ENCODE assay signal across 26 cellular contexts in the genomic region with DNA sequence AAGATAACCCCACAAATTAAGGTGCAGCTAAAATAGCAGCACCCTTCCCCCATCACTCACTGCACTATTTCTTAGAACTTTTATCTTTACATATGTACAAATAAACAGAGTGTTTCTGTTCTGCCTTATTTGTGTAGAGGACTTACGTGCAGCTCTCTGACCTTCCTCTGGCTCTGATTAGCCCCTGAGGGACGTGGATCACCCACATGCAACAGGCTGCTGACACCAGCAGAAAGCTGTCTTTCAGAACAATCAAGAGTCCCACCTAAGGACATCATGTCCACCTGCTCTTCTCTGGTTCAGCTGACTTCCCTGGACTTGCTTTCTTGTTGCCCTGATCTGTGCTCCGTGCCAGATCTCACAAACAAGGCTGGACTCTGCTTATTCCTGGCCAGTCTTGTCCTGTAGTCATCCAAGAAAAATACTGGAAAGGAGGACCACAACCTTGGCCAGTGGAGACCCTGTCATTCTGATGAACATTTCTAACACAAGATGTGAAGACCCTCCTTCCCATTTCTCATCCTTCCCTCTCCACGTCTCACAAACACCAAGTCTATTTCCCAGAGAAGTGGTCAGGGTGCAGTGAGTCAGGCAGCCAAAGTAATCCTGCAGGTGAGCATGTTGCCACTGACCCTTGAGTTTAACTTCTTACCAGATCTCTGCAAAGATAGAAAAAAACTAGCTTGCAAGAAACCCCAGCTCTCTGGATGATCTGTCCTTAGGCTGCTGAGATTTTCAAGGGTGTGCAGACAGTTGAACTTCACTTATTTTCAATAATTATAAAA.
DNase-seq lines count a peak whose midpoint lies in the region; ATAC-seq, FAIRE-seq and TF ChIP-seq lines count a peak whose summit lies in the region.
"Had no signal": no experiment of that assay in that cellular context is flagged by ENCODE, and none has a peak within 500 bp of the region (broad histone marks: within the 10 kb centered on the region; RNA-seq: fewer than 3 reads in every experiment).

No MANE protein-coding gene starts in this region.

- peak overlapping the region; percentile 94 to 99 for H3K27ac Mint-ChIP-seq in T-cell
- H3K27ac Mint-ChIP-seq: activated naive CD8-positive, alpha-beta T cell treated with anti-CD3 and anti-CD28 coated beads, Interleukin-2, amount 10 ng/mL, durations not matched to agents 7 days and 5 days; dendritic cell treated with granulocyte-macrophage colony-stimulating factor and Interleukin-4, amounts not matched to agents 40 ng/mL and 50 ng/mL, for 4 days had no signal

- WGBS in HepG2 (ENCODE audit: low lambda C conversion rate) = 20% methylated on average over 4 of the region's 4 CpGs

- H3K27ac ChIP-seq in BLaER1 = no peak overlapping the region
- peak overlapping the region; percentile 88 for H3K27ac ChIP-seq in C4-2B
- H3K27ac ChIP-seq in HepG2 (ENCODE audit: extremely low read length, insufficient read depth, low read length) = no peak overlapping the region
- no peak overlapping the region for H3K27ac ChIP-seq in SJCRH30
- H3K27ac ChIP-seq in foreskin keratinocyte = no peak overlapping the region
- no peak overlapping the region for H3K27ac ChIP-seq in ascending aorta
- H3K27ac ChIP-seq: breast epithelium, upper lobe of right lung had no signal

- TF ChIP-seq POLR2A in HepG2 (IDR thresholded peaks at IDR 0.05; ENCODE audit: insufficient read depth in 1 of 2, low read depth in 2 of 2, low read length in 2 of 2) = no peak

- H3K4me3 Mint-ChIP-seq in T-cell = peak overlapping the region in 2 of 3 donors; percentile 74 to 81
- H3K4me3 Mint-ChIP-seq: activated CD8-positive, alpha-beta memory T cell treated with anti-CD3 and anti-CD28 coated beads, Interleukin-2, amount 10 ng/mL, durations not matched to agents 7 days and 5 days; activated naive CD8-positive, alpha-beta T cell treated with anti-CD3 and anti-CD28 coated beads, Interleukin-2, amount 10 ng/mL, durations not matched to agents 7 days and 5 days; dendritic cell treated with granulocyte-macrophage colony-stimulating factor and Interleukin-4, amounts not matched to agents 40 ng/mL and 50 ng/mL, for 4 days had no signal

- intact Hi-C loops in HepG2 (cut with micrococcal nuclease; ENCODE audit: unreplicated experiment) = no loop called here
- intact Hi-C loops in ascending aorta (cut with DNase I) = no loop called here

- no peak for FAIRE-seq in HepG2 (lab: Jason Lieb, UNC)
- FAIRE-seq: keratinocyte had no signal

- H3K9ac ChIP-seq in BLaER1 (no peak overlapping the region), HepG2 (ENCODE audit: insufficient read depth, low read depth, low read length) (no peak overlapping the region)

- no peaks in the 10 kb centered on the region for H3K36me3 ChIP-seq in BLaER1
- no peaks in the 10 kb centered on the region for H3K36me3 ChIP-seq in HepG2 (replicated peaks in 1 of 2; ENCODE audit: control insufficient read depth in 1 of 2, insufficient read depth in 2 of 2, low read length in 2 of 2)
- no peaks in the 10 kb centered on the region for H3K36me3 ChIP-seq in SJCRH30
- H3K36me3 ChIP-seq in ascending aorta = no peaks in the 10 kb centered on the region
- H3K36me3 ChIP-seq: breast epithelium, MG63, upper lobe of right lung had no signal

- BruUV-seq in HepG2 (replicated peaks; lab: Mats Ljungman, UMichigan) = no TSS peak

- H3K4me1 ChIP-seq in BLaER1 = peaks cover 51% of the 10 kb centered on the region
- peaks cover 71% of the 10 kb centered on the region for H3K4me1 ChIP-seq in HepG2 (ENCODE audit: insufficient read depth, low read length)
- peaks cover 7% of the 10 kb centered on the region; the same call in 1 of the 2 replicates for H3K4me1 ChIP-seq in SJCRH30
- H3K4me1 ChIP-seq in foreskin keratinocyte = no peaks in the 10 kb centered on the region
- H3K4me1 ChIP-seq in ascending aorta = no peaks in the 10 kb centered on the region
- H3K4me1 ChIP-seq: breast epithelium, upper lobe of right lung had no signal

- H3K27me3 Mint-ChIP-seq in T-cell = no peaks in the 10 kb centered on the region

- peaks cover 2% of the 10 kb centered on the region for H3K36me3 Mint-ChIP-seq in T-cell
- H3K36me3 Mint-ChIP-seq: activated naive CD8-positive, alpha-beta T cell treated with anti-CD3 and anti-CD28 coated beads, Interleukin-2, amount 10 ng/mL, durations not matched to agents 7 days and 5 days had no signal

- POLR2A ChIA-PET in T-cell (lab: Charles Lee) (interaction anchor here in 1 of 2 donors (1.2 kb wide), 1 partner anchor 156 kb away, joined by 9 read pairs; no protein-coding TSS in a partner anchor), HepG2 (lab: Yijun Ruan, JAX) (interaction anchor here (1.0 kb wide), 1 partner anchor 31 kb away, joined by 3 read pairs; no protein-coding TSS in a partner anchor)

- peaks cover 45 to 59% (median 53%) of the 10 kb centered on the region in 3 donors for H3K4me1 Mint-ChIP-seq in T-cell

- no peak for TF ChIP-seq CTCF in C4-2B (conservative IDR thresholded peaks at IDR 0.05)
- TF ChIP-seq CTCF in HepG2 (CRISPR knock-in tag; IDR thresholded peaks at IDR 0.05) = no peak
- no peak for TF ChIP-seq CTCF in foreskin keratinocyte (conservative IDR thresholded peaks at IDR 0.05)
- no peak for TF ChIP-seq CTCF in ascending aorta (IDR thresholded peaks at IDR 0.05)

- H3K79me2 ChIP-seq in HepG2 (ENCODE audit: insufficient read depth, low read length) = no peaks in the 10 kb centered on the region

- no peaks in the 10 kb centered on the region for H3K9me3 Mint-ChIP-seq in T-cell
- H3K9me3 Mint-ChIP-seq: activated naive CD8-positive, alpha-beta T cell treated with anti-CD3 and anti-CD28 coated beads, Interleukin-2, amount 10 ng/mL, durations not matched to agents 7 days and 5 days; dendritic cell treated with granulocyte-macrophage colony-stimulating factor and Interleukin-4, amounts not matched to agents 40 ng/mL and 50 ng/mL, for 4 days had no signal

- peaks cover 3% of the 10 kb centered on the region; the same call in 1 of the 2 replicates for H3K9me3 ChIP-seq in BLaER1
- H3K9me3 ChIP-seq in HepG2 (ENCODE audit: low read length) = no peaks in the 10 kb centered on the region
- no peaks in the 10 kb centered on the region for H3K9me3 ChIP-seq in SJCRH30 (replicated peaks)
- no peaks in the 10 kb centered on the region for H3K9me3 ChIP-seq in ascending aorta
- H3K9me3 ChIP-seq: breast epithelium, MG63, upper lobe of right lung had no signal

- TF ChIP-seq EP300 in HepG2 (IDR thresholded peaks at IDR 0.05; ENCODE audit: low read depth in 2 of 2, low read length in 2 of 2) (no peak), HepG2 (CRISPR knock-in tag; IDR thresholded peaks at IDR 0.05; ENCODE audit: borderline replicate concordance) (no peak)

- DNase-seq in T-cell (no peak), HepG2 (ENCODE audit: low spot score) (no peak), SJCRH30 (no peak), foreskin keratinocyte (no peak), NCI-H1092 (lab: John Stamatoyannopoulos, UW) (no peak), ascending aorta (ENCODE audit: low spot score in 2 of 2) (no peak)
- DNase-seq: activated CD4-positive, CD25-positive, alpha-beta regulatory T cell; activated CD8-positive, alpha-beta memory T cell treated with anti-CD3 and anti-CD28 coated beads, Interleukin-2, amount 10 ng/mL, durations not matched to agents 7 days and 5 days; activated naive CD8-positive, alpha-beta T cell treated with anti-CD3 and anti-CD28 coated beads, Interleukin-2, amount 10 ng/mL, durations not matched to agents 7 days and 5 days; AML-193; hypothalamus; NCI-H1694 treated with DMSO at 0.1 percent for 48 hours; NCI-H2227 treated with DMSO at 0.1 percent for 48 hours; NCI-H774; PC-3; SIG-M5; stimulated activated CD4-positive, alpha-beta T cell treated with anti-CD3 and anti-CD28 coated beads, Interleukin-2, amount 100 ng/mL, for 48 hours; T-helper 9 cell; upper lobe of right lung had no signal

- no peak overlapping the region for H2AFZ ChIP-seq in HepG2 (ENCODE audit: low read length)

- in situ Hi-C loops in HepG2 (cut with HindIII; ENCODE audit: extremely low pct_ligation_motif_present, low pct_unique_long_range_greater_than_20kb) = no loop called here

- H4K20me1 ChIP-seq in BLaER1 = no peaks in the 10 kb centered on the region
- no peaks in the 10 kb centered on the region for H4K20me1 ChIP-seq in HepG2 (ENCODE audit: insufficient read depth, low read length)

- CTCF ChIA-PET in T-cell (lab: Charles Lee) (interaction anchor here (0.5 to 1.5 kb wide), 3 partner anchors 39 to 147 kb away, joined by 3 to 4 read pairs (median 3); no protein-coding TSS in a partner anchor), HepG2 (lab: Yijun Ruan, JAX; ENCODE audit: low intra/inter-chr PET ratio, low total read pairs) (no interaction called here)

- no peak for TF ChIP-seq RAD21 in HepG2 (CRISPR knock-in tag; IDR thresholded peaks at IDR 0.05)

- H3K27me3 ChIP-seq in BLaER1 (no peaks in the 10 kb centered on the region), HepG2 (ENCODE audit: control insufficient read depth in 1 of 2, insufficient read depth in 2 of 2, low read length in 2 of 2) (peaks cover 0 to 2% of the 10 kb centered on the region in 2 experiments; a peak in 1 of 5 replicates), SJCRH30 (no peaks in the 10 kb centered on the region), foreskin keratinocyte (peaks cover 34% of the 10 kb centered on the region), ascending aorta (no peaks in the 10 kb centered on the region)
- H3K27me3 ChIP-seq: breast epithelium, upper lobe of right lung had no signal

- H3K4me2 ChIP-seq in BLaER1 (peak overlapping the region; percentile 78), HepG2 (ENCODE audit: low read depth, low read length) (peak overlapping the region; percentile 31)

- no peak for ATAC-seq in T-cell (replicated peaks in 1 of 4)
- ATAC-seq in HepG2 = no peak; the same call in 2 of the 3 replicates
- no peak for ATAC-seq in foreskin keratinocyte
- ATAC-seq: activated CD8-positive, alpha-beta memory T cell treated with anti-CD3 and anti-CD28 coated beads, Interleukin-2, amount 10 ng/mL, durations not matched to agents 7 days and 5 days; HCT116; PC-3 had no signal

- H3K4me3 ChIP-seq in BLaER1 (no peak overlapping the region), HepG2 (replicated peaks in 1 of 3; ENCODE audit: insufficient read depth in 1 of 3, low read depth in 2 of 3, low read length in 3 of 3) (no peak overlapping the region), SJCRH30 (no peak overlapping the region), ascending aorta (no peak overlapping the region)
- H3K4me3 ChIP-seq: breast epithelium, MG63, upper lobe of right lung had no signal

TF ChIP-seq in HepG2, 621 proteins besides CTCF, POLR2A, EP300 and RAD21 (continues in another document):
- TF ChIP-seq JARID2 (CRISPR knock-in tag; IDR thresholded peaks at IDR 0.05; ENCODE audit: insufficient replicate concordance) (no peak), NR0B2 (CRISPR knock-in tag; IDR thresholded peaks at IDR 0.05) (no peak), GLI4 (CRISPR knock-in tag; IDR thresholded peaks at IDR 0.05; ENCODE audit: borderline replicate concordance) (no peak)
